8 cellular contexts compared by ENCODE assay signal in the genomic region with DNA sequence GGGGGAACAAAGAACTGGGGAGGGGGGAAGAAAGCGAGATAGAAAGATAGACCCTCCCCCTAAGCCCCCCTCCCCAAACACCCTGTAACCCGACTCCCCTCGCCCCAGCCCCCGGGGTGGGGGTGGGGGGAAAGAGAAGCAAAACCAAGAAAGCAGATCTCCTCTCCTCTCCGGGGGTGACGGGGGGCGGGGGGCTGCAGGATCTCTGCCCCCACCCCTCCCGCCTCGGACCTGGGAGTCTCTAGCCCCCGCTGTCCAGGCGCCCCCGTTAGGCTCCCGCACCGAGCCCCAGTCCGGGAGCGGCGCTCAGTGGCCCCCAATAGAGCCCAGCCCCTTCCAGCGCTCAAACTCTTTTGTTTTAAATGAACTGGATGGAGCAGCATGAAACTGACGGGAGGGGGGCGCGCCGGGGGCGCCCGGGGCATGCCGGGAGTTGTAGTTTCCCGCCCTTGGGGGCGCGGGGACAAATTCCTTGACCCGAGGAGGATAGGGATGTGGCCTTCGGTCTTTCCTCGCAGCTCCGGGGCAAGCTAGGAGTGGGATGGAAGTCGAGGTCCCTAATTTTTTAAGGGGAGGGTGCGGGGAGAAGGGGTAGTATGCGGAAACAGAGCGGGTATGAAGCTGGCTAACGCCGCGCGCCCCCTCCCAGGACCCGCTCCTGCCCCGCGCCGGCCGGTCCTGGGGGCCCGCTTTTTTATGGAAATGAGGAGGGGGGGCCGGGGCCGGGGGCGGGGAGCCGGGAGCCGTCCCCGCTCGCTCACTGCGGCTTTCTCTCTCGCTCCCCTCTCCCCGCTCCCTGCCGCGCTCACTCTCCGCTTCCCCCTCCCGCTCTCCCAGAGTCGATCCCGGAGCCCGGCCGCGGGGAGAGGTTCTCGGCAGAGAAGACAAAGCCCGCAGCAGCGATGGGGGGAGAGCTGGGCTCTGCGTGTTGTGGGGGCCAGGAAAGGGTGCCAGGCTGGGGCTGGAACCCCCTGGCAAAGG. TPM values are rescaled to one million over a fixed set of nuclear protein-coding genes. Genes with fewer than 3 reads are reported as not detected.
DNase-seq lines count a peak whose midpoint lies in the region; ATAC-seq and TF ChIP-seq lines count a peak whose summit lies in the region.

A gene with protein sequence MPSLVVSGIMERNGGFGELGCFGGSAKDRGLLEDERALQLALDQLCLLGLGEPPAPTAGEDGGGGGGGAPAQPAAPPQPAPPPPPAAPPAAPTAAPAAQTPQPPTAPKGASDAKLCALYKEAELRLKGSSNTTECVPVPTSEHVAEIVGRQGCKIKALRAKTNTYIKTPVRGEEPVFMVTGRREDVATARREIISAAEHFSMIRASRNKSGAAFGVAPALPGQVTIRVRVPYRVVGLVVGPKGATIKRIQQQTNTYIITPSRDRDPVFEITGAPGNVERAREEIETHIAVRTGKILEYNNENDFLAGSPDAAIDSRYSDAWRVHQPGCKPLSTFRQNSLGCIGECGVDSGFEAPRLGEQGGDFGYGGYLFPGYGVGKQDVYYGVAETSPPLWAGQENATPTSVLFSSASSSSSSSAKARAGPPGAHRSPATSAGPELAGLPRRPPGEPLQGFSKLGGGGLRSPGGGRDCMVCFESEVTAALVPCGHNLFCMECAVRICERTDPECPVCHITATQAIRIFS (minus strand): TSS at position 355 of the 981 bp plus-strand sequence. CDS start 467 bp downstream, outside the sequence.

- H3K4me3 ChIP-seq in HAP-1 (peak within 1 kb of the TSS; percentile 90), smooth muscle cell (peak within 1 kb of the TSS; percentile 93)

- H3K4me1 Mint-ChIP-seq in WTC11, result peaks cover 66% of the 10 kb centered on the region

- H3K9me3 ChIP-seq in HAP-1 (no peaks in the 10 kb centered on the region), smooth muscle cell (replicated peaks; ENCODE audit: low read depth) (no peaks in the 10 kb centered on the region)

- peaks cover 39% of the 10 kb centered on the region for H3K4me1 ChIP-seq in HAP-1
- H3K4me1 ChIP-seq in smooth muscle cell (ENCODE audit: low read depth), result peaks cover 53% of the 10 kb centered on the region

- H3K27me3 Mint-ChIP-seq in WTC11 (ENCODE audit: low read depth), result no peaks in the 10 kb centered on the region

- no peak for TF ChIP-seq CTCF in WTC11 (IDR thresholded peaks at IDR 0.05)
- TF ChIP-seq CTCF in smooth muscle cell (IDR thresholded peaks at IDR 0.05; ENCODE audit: borderline replicate concordance, insufficient read depth, poor library complexity, severe bottlenecking), result no peak

- peaks cover 68% of the 10 kb centered on the region for H4K20me1 ChIP-seq in smooth muscle cell (ENCODE audit: low read depth)

- peak within 1 kb of the TSS; percentile 93 for H3K27ac Mint-ChIP-seq in WTC11

- peak; percentile 73 for ATAC-seq in WTC11

- WGBS in smooth muscle cell (ENCODE audit: low lambda C conversion rate), result 0% methylated on average over 32 of the region's 69 CpGs

- peaks cover 3% of the 10 kb centered on the region for H3K36me3 Mint-ChIP-seq in WTC11

- H3K79me2 ChIP-seq in smooth muscle cell (ENCODE audit: low read depth), result peaks cover 80% of the 10 kb centered on the region

- H3K9ac ChIP-seq in smooth muscle cell (ENCODE audit: low read depth), result peak within 1 kb of the TSS; percentile 78

- POLR2A ChIA-PET in WTC11 (lab: Charles Lee), result interaction anchor here (0.5 to 3.0 kb wide), 16 partner anchors 12 to 142 kb away, joined by 3 to 24 read pairs (median 4); a partner anchor contains a TSS

- in situ Hi-C loops in HAP-1 (cut with MboI; ENCODE audit: low sequenced_read_pairs), result no loop called here

- H2AFZ ChIP-seq in smooth muscle cell (ENCODE audit: low read depth), result peak within 1 kb of the TSS; percentile 81

- no peaks in the 10 kb centered on the region for H3K9me3 Mint-ChIP-seq in WTC11

- H3K27ac ChIP-seq in smooth muscle cell (ENCODE audit: low read depth), result peak within 1 kb of the TSS; percentile 56

- CTCF ChIA-PET in WTC11 (lab: Charles Lee), result interaction anchor here (0.7 to 29.6 kb wide), 17 partner anchors 9 to 160 kb away, joined by 3 to 1176 read pairs (median 5); a partner anchor contains a TSS

- no peaks in the 10 kb centered on the region for H3K27me3 ChIP-seq in HAP-1 (ENCODE audit: low read depth)
- no peaks in the 10 kb centered on the region for H3K27me3 ChIP-seq in smooth muscle cell (ENCODE audit: low read depth)

- peaks cover 9% of the 10 kb centered on the region for H3F3A ChIP-seq in smooth muscle cell (ENCODE audit: low read depth)

- H3K4me3 Mint-ChIP-seq in WTC11, result peak within 1 kb of the TSS; percentile 97

- peak within 1 kb of the TSS; percentile 100 for H3K4me2 ChIP-seq in smooth muscle cell

- H3K36me3 ChIP-seq in HAP-1 (replicated peaks) (peaks cover 14% of the 10 kb centered on the region), smooth muscle cell (ENCODE audit: low read depth) (no peaks in the 10 kb centered on the region)

- DNase-seq in Ammon's horn (ENCODE audit: low spot score) (peak; percentile 67), HAP-1 (ENCODE audit: low spot score in 2 of 2) (peak; percentile 92 to 97), NCI-H2227 (lab: John Stamatoyannopoulos, UW; ENCODE audit: unreplicated experiment) (peak; percentile 90), WTC11 (ENCODE audit: low spot score) (peak; percentile 99), cerebellum (ENCODE audit: low spot score) (peak; percentile 89), islet precursor cell (peak; percentile 97), smooth muscle cell (lab: John Stamatoyannopoulos, UW; ENCODE audit: unreplicated experiment) (peak; percentile 76), GOT3 (lab: John Stamatoyannopoulos, UW) (no peak)

TF ChIP-seq in WTC11, 78 proteins besides CTCF, POLR2A, EP300 and RAD21:
- TF ChIP-seq SMAD4 (CRISPR knock-in tag; IDR thresholded peaks at IDR 0.05) (peak; percentile 23; the same call in 1 of the 2 replicates), ATF1 (CRISPR knock-in tag; IDR thresholded peaks at IDR 0.05) (no peak), EMX1 (CRISPR knock-in tag; IDR thresholded peaks at IDR 0.05) (no peak), ZNF232 (CRISPR knock-in tag; IDR thresholded peaks at IDR 0.05) (0 out of 2 replicates have a peak, but pooled peaks have one; percentile 45), JUN (CRISPR knock-in tag; IDR thresholded peaks at IDR 0.05) (no peak), MYBL2 (CRISPR knock-in tag; IDR thresholded peaks at IDR 0.05) (0 out of 2 replicates have a peak, but pooled peaks have one; percentile 3)
- TF ChIP-seq, protein P1, sequence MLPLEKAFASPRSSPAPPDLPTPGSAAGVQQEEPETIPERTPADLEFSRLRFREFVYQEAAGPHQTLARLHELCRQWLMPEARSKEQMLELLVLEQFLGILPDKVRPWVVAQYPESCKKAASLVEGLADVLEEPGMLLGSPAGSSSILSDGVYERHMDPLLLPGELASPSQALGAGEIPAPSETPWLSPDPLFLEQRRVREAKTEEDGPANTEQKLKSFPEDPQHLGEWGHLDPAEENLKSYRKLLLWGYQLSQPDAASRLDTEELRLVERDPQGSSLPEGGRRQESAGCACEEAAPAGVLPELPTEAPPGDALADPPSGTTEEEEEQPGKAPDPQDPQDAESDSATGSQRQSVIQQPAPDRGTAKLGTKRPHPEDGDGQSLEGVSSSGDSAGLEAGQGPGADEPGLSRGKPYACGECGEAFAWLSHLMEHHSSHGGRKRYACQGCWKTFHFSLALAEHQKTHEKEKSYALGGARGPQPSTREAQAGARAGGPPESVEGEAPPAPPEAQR (CRISPR knock-in tag; IDR thresholded peaks at IDR 0.05), result no peak
- TF ChIP-seq, protein P2, sequence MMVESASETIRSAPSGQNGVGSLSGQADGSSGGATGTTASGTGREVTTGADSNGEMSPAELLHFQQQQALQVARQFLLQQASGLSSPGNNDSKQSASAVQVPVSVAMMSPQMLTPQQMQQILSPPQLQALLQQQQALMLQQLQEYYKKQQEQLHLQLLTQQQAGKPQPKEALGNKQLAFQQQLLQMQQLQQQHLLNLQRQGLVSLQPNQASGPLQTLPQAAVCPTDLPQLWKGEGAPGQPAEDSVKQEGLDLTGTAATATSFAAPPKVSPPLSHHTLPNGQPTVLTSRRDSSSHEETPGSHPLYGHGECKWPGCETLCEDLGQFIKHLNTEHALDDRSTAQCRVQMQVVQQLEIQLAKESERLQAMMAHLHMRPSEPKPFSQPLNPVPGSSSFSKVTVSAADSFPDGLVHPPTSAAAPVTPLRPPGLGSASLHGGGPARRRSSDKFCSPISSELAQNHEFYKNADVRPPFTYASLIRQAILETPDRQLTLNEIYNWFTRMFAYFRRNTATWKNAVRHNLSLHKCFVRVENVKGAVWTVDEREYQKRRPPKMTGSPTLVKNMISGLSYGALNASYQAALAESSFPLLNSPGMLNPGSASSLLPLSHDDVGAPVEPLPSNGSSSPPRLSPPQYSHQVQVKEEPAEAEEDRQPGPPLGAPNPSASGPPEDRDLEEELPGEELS (CRISPR knock-in tag; IDR thresholded peaks at IDR 0.05), result peak; percentile 24; the same call in 1 of the 2 replicates
- TF ChIP-seq, protein P3, sequence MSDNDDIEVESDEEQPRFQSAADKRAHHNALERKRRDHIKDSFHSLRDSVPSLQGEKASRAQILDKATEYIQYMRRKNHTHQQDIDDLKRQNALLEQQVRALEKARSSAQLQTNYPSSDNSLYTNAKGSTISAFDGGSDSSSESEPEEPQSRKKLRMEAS (CRISPR knock-in tag; IDR thresholded peaks at IDR 0.05), result peak; percentile 35; the same call in 1 of the 2 replicates
TF ChIP-seq in WTC11: peak in this region for 5.

RNA-seq across cellular contexts. Expression of the gene that starts here (rescaled TPM):
- total RNA-seq in WTC11 (2021) (66.3 to 79.1 TPM (median 70.6 TPM) in 3 replicates), cerebellum (49.8 TPM), smooth muscle cell (13.5 and 13.8 TPM in 2 replicates)
- 10.5 and 11.0 TPM in 2 replicates for polyA plus RNA-seq in smooth muscle cell
